Comparison of ENCODE assay signal across 8 cellular contexts in the genomic region with DNA sequence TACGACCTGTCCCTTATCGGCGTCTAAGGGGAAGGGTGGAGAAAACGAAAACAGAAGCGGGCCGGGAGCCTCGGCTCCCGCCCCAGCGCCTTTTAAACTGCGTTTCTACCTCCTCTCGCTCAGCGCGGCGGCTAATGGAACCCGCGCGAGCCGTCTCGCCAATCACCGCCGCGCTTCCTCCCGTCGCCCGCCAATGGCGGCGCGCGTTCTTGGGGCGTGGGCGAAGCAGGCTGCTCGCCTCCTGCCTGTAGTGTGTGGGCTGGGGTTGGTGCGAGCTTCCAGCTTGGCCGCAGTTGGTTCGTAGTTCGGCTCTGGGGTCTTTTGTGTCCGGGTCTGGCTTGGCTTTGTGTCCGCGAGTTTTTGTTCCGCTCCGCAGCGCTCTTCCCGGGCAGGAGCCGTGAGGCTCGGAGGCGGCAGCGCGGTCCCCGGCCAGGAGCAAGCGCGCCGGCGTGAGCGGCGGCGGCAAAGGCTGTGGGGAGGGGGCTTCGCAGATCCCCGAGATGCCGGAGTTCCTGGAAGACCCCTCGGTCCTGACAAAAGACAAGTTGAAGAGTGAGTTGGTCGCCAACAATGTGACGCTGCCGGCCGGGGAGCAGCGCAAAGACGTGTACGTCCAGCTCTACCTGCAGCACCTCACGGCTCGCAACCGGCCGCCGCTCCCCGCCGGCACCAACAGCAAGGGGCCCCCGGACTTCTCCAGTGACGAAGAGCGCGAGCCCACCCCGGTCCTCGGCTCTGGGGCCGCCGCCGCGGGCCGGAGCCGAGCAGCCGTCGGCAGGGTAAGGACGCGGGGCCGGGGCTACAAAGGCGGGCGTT. TPM values are rescaled to one million over a fixed set of nuclear protein-coding genes. Genes with fewer than 3 reads are reported as not detected.
DNase-seq lines count a peak whose midpoint lies in the region; ATAC-seq, FAIRE-seq and TF ChIP-seq lines count a peak whose summit lies in the region.

A gene with protein sequence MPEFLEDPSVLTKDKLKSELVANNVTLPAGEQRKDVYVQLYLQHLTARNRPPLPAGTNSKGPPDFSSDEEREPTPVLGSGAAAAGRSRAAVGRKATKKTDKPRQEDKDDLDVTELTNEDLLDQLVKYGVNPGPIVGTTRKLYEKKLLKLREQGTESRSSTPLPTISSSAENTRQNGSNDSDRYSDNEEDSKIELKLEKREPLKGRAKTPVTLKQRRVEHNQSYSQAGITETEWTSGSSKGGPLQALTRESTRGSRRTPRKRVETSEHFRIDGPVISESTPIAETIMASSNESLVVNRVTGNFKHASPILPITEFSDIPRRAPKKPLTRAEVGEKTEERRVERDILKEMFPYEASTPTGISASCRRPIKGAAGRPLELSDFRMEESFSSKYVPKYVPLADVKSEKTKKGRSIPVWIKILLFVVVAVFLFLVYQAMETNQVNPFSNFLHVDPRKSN (plus strand): TSS at position 223 of the 816 bp plus-strand sequence. CDS start 278 bp downstream, at position 501.

- peaks cover 12% of the 10 kb centered on the region for H3K4me1 ChIP-seq in smooth muscle cell (ENCODE audit: low read depth)

- H3K27me3 Mint-ChIP-seq in WTC11 (ENCODE audit: low read depth), result no peaks in the 10 kb centered on the region

- WGBS in smooth muscle cell (ENCODE audit: low lambda C conversion rate), result under 1% methylated on average over 89 of the region's 93 CpGs

- H3K36me3 ChIP-seq in bronchial epithelial cell (ENCODE audit: control insufficient read depth, insufficient read depth, low read length) (no peaks in the 10 kb centered on the region), smooth muscle cell (ENCODE audit: low read depth) (no peaks in the 10 kb centered on the region)

- POLR2A ChIA-PET in WTC11 (lab: Charles Lee), result interaction anchor here (0.6 to 2.7 kb wide), 7 partner anchors 10 to 78 kb away, joined by 3 to 23 read pairs (median 4); a partner anchor contains a TSS

- FAIRE-seq in bronchial epithelial cell (lab: Jason Lieb, UNC), result no peak

- peak within 1 kb of the TSS; percentile 99 for H3K27ac Mint-ChIP-seq in WTC11

- peak within 1 kb of the TSS; percentile 94 for H3K4me3 Mint-ChIP-seq in WTC11

- H3F3A ChIP-seq in smooth muscle cell (ENCODE audit: low read depth), result peaks cover 6% of the 10 kb centered on the region

- H3K27me3 ChIP-seq in bronchial epithelial cell (ENCODE audit: control insufficient read depth, insufficient read depth, low read length) (no peaks in the 10 kb centered on the region), smooth muscle cell (ENCODE audit: low read depth) (no peaks in the 10 kb centered on the region)

- peak within 1 kb of the TSS; percentile 92 for H3K27ac ChIP-seq in smooth muscle cell (ENCODE audit: low read depth)

- ATAC-seq in GM19025 (IDR thresholded peaks at IDR 0.05; ENCODE audit: low read depth, unreplicated experiment), result peak; percentile 83
- peak; percentile 82 for ATAC-seq in HG03280 (IDR thresholded peaks at IDR 0.05; ENCODE audit: unreplicated experiment)
- peak; percentile 79 for ATAC-seq in WTC11

- DNase-seq in AG09309 (ENCODE audit: low read depth) (peak; percentile 44), NCI-H345 (lab: John Stamatoyannopoulos, UW) (peak; percentile 96), WTC11 (ENCODE audit: low spot score) (peak; percentile 89), bronchial epithelial cell (ENCODE audit: low read depth) (peak; percentile 82), iPS-NIHi7 (ENCODE audit: extremely low spot score) (peak; percentile 86), smooth muscle cell (lab: John Stamatoyannopoulos, UW; ENCODE audit: unreplicated experiment) (peak; percentile 63)

- H2AFZ ChIP-seq in smooth muscle cell (ENCODE audit: low read depth), result peak within 1 kb of the TSS; percentile 99

- H3K4me1 Mint-ChIP-seq in WTC11, result peaks cover 49% of the 10 kb centered on the region

- H3K9ac ChIP-seq in smooth muscle cell (ENCODE audit: low read depth), result peak within 1 kb of the TSS; percentile 92

- H3K79me2 ChIP-seq in smooth muscle cell (ENCODE audit: low read depth), result peaks cover 59% of the 10 kb centered on the region

- TF ChIP-seq CTCF in AG09309 (IDR thresholded peaks at IDR 0.05; ENCODE audit: control insufficient read depth, insufficient read depth, low read depth, low read length, missing control alignments), result no peak
- TF ChIP-seq CTCF in WTC11 (IDR thresholded peaks at IDR 0.05), result no peak
- no peak for TF ChIP-seq CTCF in bronchial epithelial cell (IDR thresholded peaks at IDR 0.05; ENCODE audit: insufficient read depth, low read length, severe bottlenecking)
- TF ChIP-seq CTCF in smooth muscle cell (IDR thresholded peaks at IDR 0.05; ENCODE audit: borderline replicate concordance, insufficient read depth, poor library complexity, severe bottlenecking), result no peak

- peak within 1 kb of the TSS; percentile 97 for H3K4me2 ChIP-seq in smooth muscle cell

- peaks cover 18% of the 10 kb centered on the region for H3K36me3 Mint-ChIP-seq in WTC11

- CTCF ChIA-PET in WTC11 (lab: Charles Lee), result interaction anchor here (1.1 to 3.2 kb wide), 5 partner anchors 24 to 97 kb away, joined by 3 to 16 read pairs (median 3); no protein-coding TSS in a partner anchor

- no peaks in the 10 kb centered on the region for H3K9me3 ChIP-seq in smooth muscle cell (replicated peaks; ENCODE audit: low read depth)

- peaks cover 33% of the 10 kb centered on the region for H4K20me1 ChIP-seq in smooth muscle cell (ENCODE audit: low read depth)

- H3K4me3 ChIP-seq in AG09309 (ENCODE audit: control insufficient read depth, low read depth, low read length) (peak within 1 kb of the TSS; percentile 79), bronchial epithelial cell (ENCODE audit: low read depth, low read length) (peak within 1 kb of the TSS; percentile 96), smooth muscle cell (peak within 1 kb of the TSS; percentile 98)

- H3K9me3 Mint-ChIP-seq in WTC11, result no peaks in the 10 kb centered on the region

TF ChIP-seq in WTC11, 78 proteins besides CTCF, POLR2A, EP300 and RAD21 (continues in another document):
- TF ChIP-seq MYBL2 (CRISPR knock-in tag; IDR thresholded peaks at IDR 0.05), result 0 out of 2 replicates have a peak, but pooled peaks have one; percentile 20
- TF ChIP-seq ZNF317 (CRISPR knock-in tag; IDR thresholded peaks at IDR 0.05; ENCODE audit: borderline replicate concordance, low read depth), result no peak; the same call in 1 of the 2 replicates
- TF ChIP-seq, protein P1, sequence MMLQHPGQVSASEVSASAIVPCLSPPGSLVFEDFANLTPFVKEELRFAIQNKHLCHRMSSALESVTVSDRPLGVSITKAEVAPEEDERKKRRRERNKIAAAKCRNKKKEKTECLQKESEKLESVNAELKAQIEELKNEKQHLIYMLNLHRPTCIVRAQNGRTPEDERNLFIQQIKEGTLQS (CRISPR knock-in tag; conservative IDR thresholded peaks at IDR 0.05), result 0 out of 2 replicates have a peak, but pooled peaks have one; percentile 19
- 0 out of 2 replicates have a peak, but pooled peaks have one; percentile 36 for TF ChIP-seq ZNF138 (CRISPR knock-in tag; conservative IDR thresholded peaks at IDR 0.05)
- TF ChIP-seq, protein P2, sequence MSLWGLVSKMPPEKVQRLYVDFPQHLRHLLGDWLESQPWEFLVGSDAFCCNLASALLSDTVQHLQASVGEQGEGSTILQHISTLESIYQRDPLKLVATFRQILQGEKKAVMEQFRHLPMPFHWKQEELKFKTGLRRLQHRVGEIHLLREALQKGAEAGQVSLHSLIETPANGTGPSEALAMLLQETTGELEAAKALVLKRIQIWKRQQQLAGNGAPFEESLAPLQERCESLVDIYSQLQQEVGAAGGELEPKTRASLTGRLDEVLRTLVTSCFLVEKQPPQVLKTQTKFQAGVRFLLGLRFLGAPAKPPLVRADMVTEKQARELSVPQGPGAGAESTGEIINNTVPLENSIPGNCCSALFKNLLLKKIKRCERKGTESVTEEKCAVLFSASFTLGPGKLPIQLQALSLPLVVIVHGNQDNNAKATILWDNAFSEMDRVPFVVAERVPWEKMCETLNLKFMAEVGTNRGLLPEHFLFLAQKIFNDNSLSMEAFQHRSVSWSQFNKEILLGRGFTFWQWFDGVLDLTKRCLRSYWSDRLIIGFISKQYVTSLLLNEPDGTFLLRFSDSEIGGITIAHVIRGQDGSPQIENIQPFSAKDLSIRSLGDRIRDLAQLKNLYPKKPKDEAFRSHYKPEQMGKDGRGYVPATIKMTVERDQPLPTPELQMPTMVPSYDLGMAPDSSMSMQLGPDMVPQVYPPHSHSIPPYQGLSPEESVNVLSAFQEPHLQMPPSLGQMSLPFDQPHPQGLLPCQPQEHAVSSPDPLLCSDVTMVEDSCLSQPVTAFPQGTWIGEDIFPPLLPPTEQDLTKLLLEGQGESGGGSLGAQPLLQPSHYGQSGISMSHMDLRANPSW (CRISPR knock-in tag; conservative IDR thresholded peaks at IDR 0.05; ENCODE audit: low read depth), result no peak
- TF ChIP-seq NR1H2 (CRISPR knock-in tag; IDR thresholded peaks at IDR 0.05), result no peak
- TF ChIP-seq IRF2 (CRISPR knock-in tag; IDR thresholded peaks at IDR 0.05; ENCODE audit: borderline replicate concordance, low read depth), result no peak
- TF ChIP-seq NR2C2 (CRISPR knock-in tag; IDR thresholded peaks at IDR 0.05), result no peak; the same call in 1 of the 2 replicates
- TF ChIP-seq NFYB (CRISPR knock-in tag; conservative IDR thresholded peaks at IDR 0.05; ENCODE audit: low read depth), result peak; percentile 94
- TF ChIP-seq, protein P3, sequence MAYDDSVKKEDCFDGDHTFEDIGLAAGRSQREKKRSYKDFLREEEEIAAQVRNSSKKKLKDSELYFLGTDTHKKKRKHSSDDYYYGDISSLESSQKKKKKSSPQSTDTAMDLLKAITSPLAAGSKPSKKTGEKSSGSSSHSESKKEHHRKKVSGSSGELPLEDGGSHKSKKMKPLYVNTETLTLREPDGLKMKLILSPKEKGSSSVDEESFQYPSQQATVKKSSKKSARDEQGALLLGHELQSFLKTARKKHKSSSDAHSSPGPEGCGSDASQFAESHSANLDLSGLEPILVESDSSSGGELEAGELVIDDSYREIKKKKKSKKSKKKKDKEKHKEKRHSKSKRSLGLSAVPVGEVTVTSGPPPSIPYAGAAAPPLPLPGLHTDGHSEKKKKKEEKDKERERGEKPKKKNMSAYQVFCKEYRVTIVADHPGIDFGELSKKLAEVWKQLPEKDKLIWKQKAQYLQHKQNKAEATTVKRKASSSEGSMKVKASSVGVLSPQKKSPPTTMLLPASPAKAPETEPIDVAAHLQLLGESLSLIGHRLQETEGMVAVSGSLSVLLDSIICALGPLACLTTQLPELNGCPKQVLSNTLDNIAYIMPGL (CRISPR knock-in tag; IDR thresholded peaks at IDR 0.05), result peak; percentile 89; the same call in 1 of the 2 replicates
- TF ChIP-seq ZNF396 (CRISPR knock-in tag; IDR thresholded peaks at IDR 0.05; ENCODE audit: borderline replicate concordance), result no peak

RNA-seq across cellular contexts. Expression of the gene that starts here (rescaled TPM):
- total RNA-seq in WTC11 (2021), result 171 to 177 TPM (median 176 TPM) in 3 replicates
- 34.1 and 45.0 TPM in 2 replicates for total RNA-seq in bronchial epithelial cell
- total RNA-seq in smooth muscle cell, result 60.2 and 98.6 TPM in 2 replicates
- polyA plus RNA-seq in smooth muscle cell, result 20.1 and 22.6 TPM in 2 replicates

Comparison
In these comparisons a context has a peak if more than half of its experiments do, and no peak if none do; other contexts are left out.
1. Peak in every context shown above with its lines: DNase-seq, ATAC-seq, H3K4me3 ChIP-seq and H3K27ac ChIP-seq.
2. DNase-seq: peak in every context shown above with its lines; median percentile 96 in NCI-H345; 89 in WTC11; 86 in iPS-NIHi7; 82 in bronchial epithelial cell; 63 in smooth muscle cell; 44 in AG09309.